ENCODE assay signal across 3 cellular contexts in genomic region chr2:49122107-49122506, GRCh38. TPM values are rescaled to one million over a fixed set of nuclear protein-coding genes. Genes with fewer than 3 reads are reported as not detected.
"Had no signal": no experiment of that assay in that cellular context is flagged by ENCODE, and none has a peak within 500 bp of the region (broad histone marks: within the 10 kb centered on the region; RNA-seq: fewer than 3 reads in every experiment).

No MANE protein-coding gene starts in this region.

- H3K4me3 ChIP-seq: GM12878 had no signal

- DNase-seq: GDM1, GF-D8 had no signal

RNA-seq across cellular contexts. Expression of gene FSHR, which starts 32.2 kb away (rescaled TPM):
- polyA plus RNA-seq: GM12878 had no signal
